Comparison of ENCODE assay signal across 29 cellular contexts in the genomic region with DNA sequence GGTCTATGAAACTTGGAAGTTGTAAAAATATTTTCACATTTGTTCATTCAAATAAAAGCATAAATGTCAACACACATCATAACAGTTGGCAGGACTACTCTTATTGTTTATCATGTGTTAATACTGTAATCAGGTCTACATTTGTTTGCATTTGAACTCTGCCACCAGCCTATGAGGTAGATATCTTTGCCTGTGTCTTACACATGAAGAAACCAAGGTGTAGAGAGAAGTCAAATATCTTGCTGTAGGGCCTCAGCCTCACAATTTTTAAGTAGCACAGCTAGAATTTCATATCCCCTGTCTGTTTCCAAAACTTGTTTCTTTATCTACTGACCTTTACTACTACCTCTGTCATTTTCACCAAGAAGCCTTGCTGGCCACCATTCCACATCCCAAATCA.
"Had no signal": no experiment of that assay in that cellular context is flagged by ENCODE, and none has a peak within 500 bp of the region (broad histone marks: within the 10 kb centered on the region; RNA-seq: fewer than 3 reads in every experiment).

No MANE protein-coding gene starts in this region.

- H3K4me1 ChIP-seq: ascending aorta, breast epithelium, colonic mucosa, heart left ventricle had no signal

- H3K4me1 Mint-ChIP-seq: activated CD4-positive, alpha-beta T cell treated with anti-CD3 and anti-CD28 coated beads for 36 hours; activated CD4-positive, alpha-beta T cell treated with anti-CD3 and anti-CD28 coated beads, Interleukin-2, amount 10 ng/mL, durations not matched to agents 24 days and 14 days; activated naive CD4-positive, alpha-beta T cell treated with anti-CD3 and anti-CD28 coated beads, Interleukin-2, amount 10 ng/mL, durations not matched to agents 7 days and 5 days; activated naive CD8-positive, alpha-beta T cell treated with anti-CD3 and anti-CD28 coated beads, Interleukin-2, amount 10 ng/mL, durations not matched to agents 7 days and 5 days had no signal

- H3K4me3 Mint-ChIP-seq: activated CD4-positive, alpha-beta memory T cell treated with anti-CD3 and anti-CD28 coated beads for 36 hours; activated CD4-positive, alpha-beta T cell treated with anti-CD3 and anti-CD28 coated beads for 36 hours; activated CD4-positive, alpha-beta T cell treated with anti-CD3 and anti-CD28 coated beads, Interleukin-2, amount 10 ng/mL, durations not matched to agents 24 days and 14 days; activated CD8-positive, alpha-beta T cell treated with anti-CD3 and anti-CD28 coated beads, Interleukin-2, amount 10 ng/mL, durations not matched to agents 7 days and 5 days; activated naive CD4-positive, alpha-beta T cell treated with anti-CD3 and anti-CD28 coated beads, Interleukin-2, amount 10 ng/mL, durations not matched to agents 7 days and 5 days; activated naive CD8-positive, alpha-beta T cell treated with anti-CD3 and anti-CD28 coated beads, Interleukin-2, amount 10 ng/mL, durations not matched to agents 7 days and 5 days; activated T-cell treated with anti-CD3 and anti-CD28 coated beads, Interleukin-2, amount 50 U/mL, for 24 hours; activated T-cell treated with anti-CD3 and anti-CD28 coated beads, Interleukin-2, amount 50 U/mL, for 72 hours; brain had no signal

- H3K36me3 Mint-ChIP-seq: activated CD4-positive, alpha-beta memory T cell treated with anti-CD3 and anti-CD28 coated beads for 36 hours; activated naive CD4-positive, alpha-beta T cell treated with anti-CD3 and anti-CD28 coated beads, Interleukin-2, amount 10 ng/mL, durations not matched to agents 7 days and 5 days; activated naive CD4-positive, alpha-beta T cell treated with anti-CD3 and anti-CD28 coated beads, Interleukin-2, amount 50 U/mL, for 72 hours; activated naive CD8-positive, alpha-beta T cell treated with anti-CD3 and anti-CD28 coated beads, Interleukin-2, amount 10 ng/mL, durations not matched to agents 7 days and 5 days; brain had no signal

- H3K9me3 ChIP-seq: ascending aorta, breast epithelium, colonic mucosa, heart left ventricle had no signal

- H3K36me3 ChIP-seq: ascending aorta, breast epithelium, cardiac muscle cell, colonic mucosa, heart left ventricle had no signal

- DNase-seq: activated CD4-positive, alpha-beta memory T cell treated with anti-CD3 and anti-CD28 coated beads for 36 hours; activated CD4-positive, alpha-beta T cell treated with anti-CD3 and anti-CD28 coated beads for 36 hours; activated CD4-positive, alpha-beta T cell treated with anti-CD3 and anti-CD28 coated beads, Interleukin-2, amount 10 ng/mL, durations not matched to agents 24 days and 14 days; activated CD4-positive, CD25-positive, alpha-beta regulatory T cell; activated CD4-positive, CD25-positive, alpha-beta regulatory T cell treated with anti-CD3 and anti-CD28 coated beads, Interleukin-2, amount 50 U/mL, for 72 hours; activated CD8-positive, alpha-beta memory T cell treated with anti-CD3 and anti-CD28 coated beads, Interleukin-2, amount 50 U/mL, for 48 hours; activated CD8-positive, alpha-beta T cell treated with anti-CD3 and anti-CD28 coated beads, Interleukin-2, amount 10 ng/mL, durations not matched to agents 7 days and 5 days; activated gamma-delta T cell; activated naive CD4-positive, alpha-beta T cell; activated naive CD4-positive, alpha-beta T cell treated with anti-CD3 and anti-CD28 coated beads, Interleukin-2, amount 10 ng/mL, durations not matched to agents 7 days and 5 days; activated naive CD8-positive, alpha-beta T cell treated with anti-CD3 and anti-CD28 coated beads, Interleukin-2, amount 10 ng/mL, durations not matched to agents 7 days and 5 days; activated T-cell treated with anti-CD3 and anti-CD28 coated beads for 4 hours; activated T-cell treated with anti-CD3 and anti-CD28 coated beads, Interleukin-2, amount 50 U/mL, for 24 hours; activated T-cell treated with anti-CD3 and anti-CD28 coated beads, Interleukin-2, amount 50 U/mL, for 72 hours; central memory CD4-positive, alpha-beta T cell; cerebellar nuclear complex; colonic mucosa; effector CD8-positive, alpha-beta T cell; foreskin fibroblast; glutamatergic neuron; heart left ventricle; T-helper 2 cell had no signal

- H3K9me3 Mint-ChIP-seq: activated CD4-positive, alpha-beta T cell treated with anti-CD3 and anti-CD28 coated beads, Interleukin-2, amount 10 ng/mL, durations not matched to agents 24 days and 14 days; activated naive CD8-positive, alpha-beta T cell treated with anti-CD3 and anti-CD28 coated beads, Interleukin-2, amount 10 ng/mL, durations not matched to agents 7 days and 5 days; brain had no signal

- H3K27me3 ChIP-seq: ascending aorta, breast epithelium, cardiac muscle cell, colonic mucosa, heart left ventricle had no signal

- H3K4me3 ChIP-seq: ascending aorta, breast epithelium, cardiac muscle cell, colonic mucosa, heart left ventricle had no signal

- FAIRE-seq: frontal cortex had no signal

- H3K27ac ChIP-seq: ascending aorta, breast epithelium, cardiac muscle cell, colonic mucosa, heart left ventricle had no signal

- ATAC-seq: activated CD4-positive, alpha-beta T cell treated with anti-CD3 and anti-CD28 coated beads for 36 hours; activated CD8-positive, alpha-beta T cell treated with anti-CD3 and anti-CD28 coated beads, Interleukin-2, amount 10 ng/mL, durations not matched to agents 7 days and 5 days; activated naive CD4-positive, alpha-beta T cell treated with anti-CD3 and anti-CD28 coated beads, Interleukin-2, amount 50 U/mL, for 72 hours; activated T-cell treated with anti-CD3 and anti-CD28 coated beads, Interleukin-2, amount 50 U/mL, for 72 hours; esophagus mucosa; heart left ventricle had no signal

- H3K27me3 Mint-ChIP-seq: activated CD4-positive, alpha-beta memory T cell treated with anti-CD3 and anti-CD28 coated beads for 36 hours; activated CD4-positive, alpha-beta T cell treated with anti-CD3 and anti-CD28 coated beads for 36 hours; activated CD4-positive, alpha-beta T cell treated with anti-CD3 and anti-CD28 coated beads, Interleukin-2, amount 10 ng/mL, durations not matched to agents 24 days and 14 days; activated naive CD4-positive, alpha-beta T cell treated with anti-CD3 and anti-CD28 coated beads, Interleukin-2, amount 10 ng/mL, durations not matched to agents 7 days and 5 days; activated naive CD8-positive, alpha-beta T cell treated with anti-CD3 and anti-CD28 coated beads, Interleukin-2, amount 10 ng/mL, durations not matched to agents 7 days and 5 days; activated T-cell treated with anti-CD3 and anti-CD28 coated beads, Interleukin-2, amount 50 U/mL, for 24 hours; brain had no signal

- H3K27ac Mint-ChIP-seq: activated CD4-positive, alpha-beta memory T cell treated with anti-CD3 and anti-CD28 coated beads for 36 hours; activated CD4-positive, alpha-beta T cell treated with anti-CD3 and anti-CD28 coated beads for 36 hours; activated CD4-positive, alpha-beta T cell treated with anti-CD3 and anti-CD28 coated beads, Interleukin-2, amount 10 ng/mL, durations not matched to agents 24 days and 14 days; activated CD8-positive, alpha-beta T cell treated with anti-CD3 and anti-CD28 coated beads, Interleukin-2, amount 10 ng/mL, durations not matched to agents 7 days and 5 days; activated naive CD4-positive, alpha-beta T cell treated with anti-CD3 and anti-CD28 coated beads, Interleukin-2, amount 10 ng/mL, durations not matched to agents 7 days and 5 days; activated naive CD4-positive, alpha-beta T cell treated with anti-CD3 and anti-CD28 coated beads, Interleukin-2, amount 50 U/mL, for 72 hours; activated naive CD8-positive, alpha-beta T cell treated with anti-CD3 and anti-CD28 coated beads, Interleukin-2, amount 10 ng/mL, durations not matched to agents 7 days and 5 days; activated T-cell treated with anti-CD3 and anti-CD28 coated beads, Interleukin-2, amount 50 U/mL, for 24 hours; activated T-cell treated with anti-CD3 and anti-CD28 coated beads, Interleukin-2, amount 50 U/mL, for 72 hours; brain had no signal
